Comparison of ENCODE assay signal across 29 cellular contexts in genomic region chr12:49975370-49975761, GRCh38. TPM values are rescaled to one million over a fixed set of nuclear protein-coding genes. Genes with fewer than 3 reads are reported as not detected.
DNase-seq lines count a peak whose midpoint lies in the region; ATAC-seq and TF ChIP-seq lines count a peak whose summit lies in the region.
"Had no signal": no experiment of that assay in that cellular context is flagged by ENCODE, and none has a peak within 500 bp of the region (broad histone marks: within the 10 kb centered on the region; RNA-seq: fewer than 3 reads in every experiment).

No MANE protein-coding gene starts in this region.

- no peaks in the 10 kb centered on the region for H3K36me3 ChIP-seq in neural progenitor cell
- no peaks in the 10 kb centered on the region for H3K36me3 ChIP-seq in aorta (ENCODE audit: control insufficient read depth in 1 of 2, insufficient read depth in 2 of 2, low read length in 1 of 2)
- H3K36me3 ChIP-seq in lower lobe of right lung: no peaks in the 10 kb centered on the region
- H3K36me3 ChIP-seq: MG63, tibial artery had no signal

- H3K9me3 Mint-ChIP-seq in dendritic cell treated with granulocyte-macrophage colony-stimulating factor and Interleukin-4, amounts not matched to agents 40 ng/mL and 50 ng/mL, for 4 days: no peaks in the 10 kb centered on the region
- H3K9me3 Mint-ChIP-seq in neural progenitor cell: no peaks in the 10 kb centered on the region
- no peaks in the 10 kb centered on the region for H3K9me3 Mint-ChIP-seq in natural killer cell treated with Interleukin-12 subunit alpha and Interleukin-12 subunit beta and Interleukin-15 and Interleukin-18, amount 100 ng/mL, for 72 hours
- H3K9me3 Mint-ChIP-seq: activated B cell treated with CpG ODN at 0.5 μM for 24 hours; activated naive CD8-positive, alpha-beta T cell treated with anti-CD3 and anti-CD28 coated beads for 36 hours; activated T-helper 2 cell treated with anti-CD3 and anti-CD28 coated beads, Interferon-gamma antibody, Interleukin-2, Interleukin-4, amounts not matched to agents 10 μg/mL and 5 μg/mL and 100 μg/mL, durations not matched to agents 14 hours and 24 hours and 36 hours; CD8-positive, alpha-beta T cell; stimulated activated memory B cell treated with anti-CD40 and anti-IgM and Interleukin-4, amounts not matched to agents 10 μg/mL and 1 μg/mL and 100 μg/mL, for 72 hours had no signal

- H3K4me3 ChIP-seq in neural progenitor cell (no peak overlapping the region), aorta (ENCODE audit: low read length in 2 of 2) (no peak overlapping the region), lower lobe of right lung (no peak overlapping the region)
- H3K4me3 ChIP-seq: MG63, tibial artery had no signal

- H3K27me3 Mint-ChIP-seq in dendritic cell treated with granulocyte-macrophage colony-stimulating factor and Interleukin-4, amounts not matched to agents 40 ng/mL and 50 ng/mL, for 4 days: peaks cover 3% of the 10 kb centered on the region
- peaks cover 9% of the 10 kb centered on the region for H3K27me3 Mint-ChIP-seq in neural progenitor cell (ENCODE audit: insufficient read depth, low read depth)
- peaks cover 0 to 3% of the 10 kb centered on the region in 2 donors for H3K27me3 Mint-ChIP-seq in natural killer cell treated with Interleukin-12 subunit alpha and Interleukin-12 subunit beta and Interleukin-15 and Interleukin-18, amount 100 ng/mL, for 72 hours
- H3K27me3 Mint-ChIP-seq: activated B cell treated with CpG ODN at 0.5 μM for 24 hours; activated naive CD8-positive, alpha-beta T cell treated with anti-CD3 and anti-CD28 coated beads for 36 hours; stimulated activated memory B cell treated with anti-CD40 and anti-IgM and Interleukin-4, amounts not matched to agents 10 μg/mL and 1 μg/mL and 100 μg/mL, for 72 hours had no signal

- H3F3A ChIP-seq in neural progenitor cell (ENCODE audit: low read depth): peaks cover 2% of the 10 kb centered on the region

- no peaks in the 10 kb centered on the region for H3K9me3 ChIP-seq in neural progenitor cell (ENCODE audit: low read depth)
- H3K9me3 ChIP-seq in aorta (ENCODE audit: control insufficient read depth, low read length): no peaks in the 10 kb centered on the region
- H3K9me3 ChIP-seq in lower lobe of right lung: no peaks in the 10 kb centered on the region
- H3K9me3 ChIP-seq: MG63, tibial artery had no signal

- H3K4me1 ChIP-seq in neural progenitor cell (peaks cover 16% of the 10 kb centered on the region), aorta (ENCODE audit: control insufficient read depth in 1 of 2, insufficient read depth in 2 of 2, low read length in 2 of 2) (no peaks in the 10 kb centered on the region), lower lobe of right lung (peaks cover 14% of the 10 kb centered on the region)

- peaks cover 63% of the 10 kb centered on the region for H3K4me1 Mint-ChIP-seq in dendritic cell treated with granulocyte-macrophage colony-stimulating factor and Interleukin-4, amounts not matched to agents 40 ng/mL and 50 ng/mL, for 4 days (ENCODE audit: low read depth)
- peaks cover 33% of the 10 kb centered on the region for H3K4me1 Mint-ChIP-seq in neural progenitor cell
- H3K4me1 Mint-ChIP-seq in natural killer cell treated with Interleukin-12 subunit alpha and Interleukin-12 subunit beta and Interleukin-15 and Interleukin-18, amount 100 ng/mL, for 72 hours (ENCODE audit: low read depth in 2 of 2): no peaks in the 10 kb centered on the region
- H3K4me1 Mint-ChIP-seq: activated B cell treated with CpG ODN at 0.5 μM for 24 hours; activated naive CD8-positive, alpha-beta T cell treated with anti-CD3 and anti-CD28 coated beads for 36 hours; stimulated activated memory B cell treated with anti-CD40 and anti-IgM and Interleukin-4, amounts not matched to agents 10 μg/mL and 1 μg/mL and 100 μg/mL, for 72 hours had no signal

- ATAC-seq in aorta (ENCODE audit: low FRiP score) (no peak), GM18907 (IDR thresholded peaks at IDR 0.05; ENCODE audit: unreplicated experiment) (no peak), lower lobe of right lung (no peak)
- ATAC-seq in natural killer cell treated with Interleukin-12 subunit alpha and Interleukin-12 subunit beta and Interleukin-15 and Interleukin-18, amount 100 ng/mL, for 72 hours: no peak
- ATAC-seq: CD8-positive, alpha-beta T cell; stimulated activated memory B cell treated with anti-CD40 and anti-IgM and Interleukin-4, amounts not matched to agents 10 μg/mL and 1 μg/mL and 100 μg/mL, for 72 hours had no signal

- 42 to 47% methylated on average over 16 of the region's 16 CpGs for WGBS in aorta, 2 donors

- no peak overlapping the region for H2AFZ ChIP-seq in neural progenitor cell (replicated peaks)

- no peak overlapping the region for H3K4me3 Mint-ChIP-seq in dendritic cell treated with granulocyte-macrophage colony-stimulating factor and Interleukin-4, amounts not matched to agents 40 ng/mL and 50 ng/mL, for 4 days
- H3K4me3 Mint-ChIP-seq in neural progenitor cell: no peak overlapping the region
- no peak overlapping the region for H3K4me3 Mint-ChIP-seq in natural killer cell treated with Interleukin-12 subunit alpha and Interleukin-12 subunit beta and Interleukin-15 and Interleukin-18, amount 100 ng/mL, for 72 hours
- H3K4me3 Mint-ChIP-seq: activated B cell treated with CpG ODN at 0.5 μM for 24 hours; activated naive CD8-positive, alpha-beta T cell treated with anti-CD3 and anti-CD28 coated beads for 36 hours; CD8-positive, alpha-beta T cell; stimulated activated memory B cell treated with anti-CD40 and anti-IgM and Interleukin-4, amounts not matched to agents 10 μg/mL and 1 μg/mL and 100 μg/mL, for 72 hours had no signal

- no peak overlapping the region for H3K9ac ChIP-seq in neural progenitor cell

- H3K79me2 ChIP-seq in neural progenitor cell (ENCODE audit: low read depth): no peaks in the 10 kb centered on the region

- intact Hi-C loops in dendritic cell treated with granulocyte-macrophage colony-stimulating factor and Interleukin-4, amounts not matched to agents 40 ng/mL and 50 ng/mL, for 4 days (cut with micrococcal nuclease): no loop called here
- intact Hi-C loops in aorta (cut with DNase I): no loop called here
- intact Hi-C loops in lower lobe of right lung (cut with DNase I): no loop called here

- H3K36me3 Mint-ChIP-seq in dendritic cell treated with granulocyte-macrophage colony-stimulating factor and Interleukin-4, amounts not matched to agents 40 ng/mL and 50 ng/mL, for 4 days (ENCODE audit: low read depth): no peaks in the 10 kb centered on the region
- H3K36me3 Mint-ChIP-seq in neural progenitor cell: no peaks in the 10 kb centered on the region
- H3K36me3 Mint-ChIP-seq in natural killer cell treated with Interleukin-12 subunit alpha and Interleukin-12 subunit beta and Interleukin-15 and Interleukin-18, amount 100 ng/mL, for 72 hours: no peaks in the 10 kb centered on the region
- H3K36me3 Mint-ChIP-seq: CD8-positive, alpha-beta T cell; stimulated activated memory B cell treated with anti-CD40 and anti-IgM and Interleukin-4, amounts not matched to agents 10 μg/mL and 1 μg/mL and 100 μg/mL, for 72 hours had no signal

- peak; percentile 57 for DNase-seq in activated effector memory CD4-positive, alpha-beta T cell treated with anti-CD3 and anti-CD28 coated beads, Interleukin-2, amount 50 U/mL, for 16 hours
- no peak for DNase-seq in activated effector memory CD4-positive, alpha-beta T cell treated with Interleukin-2 at 50 U/mL for 16 hours
- DNase-seq in neural progenitor cell (ENCODE audit: low spot score) (peak; percentile 28), aorta (peak; percentile 45 to 72), lower lobe of right lung (no peak)
- no peak for DNase-seq in natural killer cell treated with Interleukin-12 subunit alpha and Interleukin-12 subunit beta and Interleukin-15 and Interleukin-18, amount 100 ng/mL, for 72 hours (ENCODE audit: low spot score)
- DNase-seq: 8988T; activated B cell treated with CpG ODN at 0.5 μM for 24 hours; activated CD4-positive, alpha-beta T cell treated with anti-CD3 and anti-CD28 coated beads, Interleukin-2, amount 50 U/mL, for 48 hours; activated CD8-positive, alpha-beta memory T cell treated with anti-CD3 and anti-CD28 coated beads, Interleukin-2, amount 50 U/mL, for 48 hours; activated naive CD8-positive, alpha-beta T cell treated with anti-CD3 and anti-CD28 coated beads for 36 hours; CD8-positive, alpha-beta T cell; glutamatergic neuron; KBM-7; mesenchymal stem cell; MG63; NCI-H1417; NCI-H2081; NCI-H446 treated with DMSO at 0.1 percent for 48 hours; stimulated activated CD4-positive, alpha-beta T cell treated with anti-CD3 and anti-CD28 coated beads, Interleukin-4, amount 100 ng/mL, for 1 hour; T-helper 9 cell had no signal

- no peak overlapping the region for H3K4me2 ChIP-seq in neural progenitor cell

- TF ChIP-seq CTCF in neural progenitor cell (IDR thresholded peaks at IDR 0.05): no peak
- TF ChIP-seq CTCF in lower lobe of right lung (IDR thresholded peaks at IDR 0.05): no peak

- peaks cover under 1% of the 10 kb centered on the region for H4K20me1 ChIP-seq in neural progenitor cell (ENCODE audit: low read depth)

- H3K27me3 ChIP-seq in neural progenitor cell (peaks cover 13% of the 10 kb centered on the region), aorta (ENCODE audit: control insufficient read depth in 1 of 2, insufficient read depth in 2 of 2, low read length in 1 of 2) (no peaks in the 10 kb centered on the region), lower lobe of right lung (ENCODE audit: low read depth) (no peaks in the 10 kb centered on the region)
- H3K27me3 ChIP-seq: MG63 had no signal

- peak overlapping the region; percentile 54 for H3K27ac Mint-ChIP-seq in dendritic cell treated with granulocyte-macrophage colony-stimulating factor and Interleukin-4, amounts not matched to agents 40 ng/mL and 50 ng/mL, for 4 days
- no peak overlapping the region for H3K27ac Mint-ChIP-seq in neural progenitor cell
- H3K27ac Mint-ChIP-seq in natural killer cell treated with Interleukin-12 subunit alpha and Interleukin-12 subunit beta and Interleukin-15 and Interleukin-18, amount 100 ng/mL, for 72 hours: no peak overlapping the region
- H3K27ac Mint-ChIP-seq: activated B cell treated with CpG ODN at 0.5 μM for 24 hours; activated naive CD8-positive, alpha-beta T cell treated with anti-CD3 and anti-CD28 coated beads for 36 hours; activated T-helper 2 cell treated with anti-CD3 and anti-CD28 coated beads, Interferon-gamma antibody, Interleukin-2, Interleukin-4, amounts not matched to agents 10 μg/mL and 5 μg/mL and 100 μg/mL, durations not matched to agents 14 hours and 24 hours and 36 hours; CD8-positive, alpha-beta T cell; stimulated activated memory B cell treated with anti-CD40 and anti-IgM and Interleukin-4, amounts not matched to agents 10 μg/mL and 1 μg/mL and 100 μg/mL, for 72 hours had no signal

- no peak overlapping the region for H3K27ac ChIP-seq in neural progenitor cell
- H3K27ac ChIP-seq in aorta (ENCODE audit: low read depth in 1 of 2, low read length in 2 of 2): no peak overlapping the region
- no peak overlapping the region for H3K27ac ChIP-seq in lower lobe of right lung

RNA-seq across cellular contexts. Expression of gene AQP6, which starts 2.6 kb away (rescaled TPM):
- total RNA-seq in neural progenitor cell (ENCODE audit: low replicate concordance): 0.12 TPM in 1 of 2 replicates, not detected in the other
- total RNA-seq in aorta: under 1 TPM in 1 of 2 donors, not detected in 1; 0.39 TPM
- polyA plus RNA-seq in aorta: not detected
- 0.09 TPM for total RNA-seq in lower lobe of right lung
- not detected for total RNA-seq in natural killer cell treated with Interleukin-12 subunit alpha and Interleukin-12 subunit beta and Interleukin-15 and Interleukin-18, amount 100 ng/mL, for 72 hours
- total RNA-seq: activated B cell treated with CpG ODN at 0.5 μM for 24 hours; activated naive CD8-positive, alpha-beta T cell treated with anti-CD3 and anti-CD28 coated beads for 36 hours; activated T-helper 2 cell treated with anti-CD3 and anti-CD28 coated beads, Interferon-gamma antibody, Interleukin-2, Interleukin-4, amounts not matched to agents 10 μg/mL and 5 μg/mL and 100 μg/mL, durations not matched to agents 14 hours and 24 hours and 36 hours; CD8-positive, alpha-beta T cell; OCI-LY7 had no signal

RNA-seq across cellular contexts. Expression of gene AQP5, which starts 13.7 kb away (rescaled TPM):
- total RNA-seq in neural progenitor cell (ENCODE audit: low replicate concordance) (0.09 TPM in 1 of 2 replicates, not detected in the other), aorta (1 to 10 TPM in 1 of 2 donors, not detected in 1; 1.2 TPM), lower lobe of right lung (6.4 TPM)
- polyA plus RNA-seq in aorta: under 1 TPM in 1 of 2 donors, not detected in 1; 0.08 TPM
- not detected for total RNA-seq in natural killer cell treated with Interleukin-12 subunit alpha and Interleukin-12 subunit beta and Interleukin-15 and Interleukin-18, amount 100 ng/mL, for 72 hours
- total RNA-seq: activated B cell treated with CpG ODN at 0.5 μM for 24 hours; activated naive CD8-positive, alpha-beta T cell treated with anti-CD3 and anti-CD28 coated beads for 36 hours; activated T-helper 2 cell treated with anti-CD3 and anti-CD28 coated beads, Interferon-gamma antibody, Interleukin-2, Interleukin-4, amounts not matched to agents 10 μg/mL and 5 μg/mL and 100 μg/mL, durations not matched to agents 14 hours and 24 hours and 36 hours; CD8-positive, alpha-beta T cell; G401; OCI-LY7; omental fat pad had no signal

RNA-seq across cellular contexts. Expression of gene AQP2, which starts 24.8 kb away (rescaled TPM):
- total RNA-seq in neural progenitor cell (ENCODE audit: low replicate concordance): not detected in 2 replicates
- total RNA-seq in aorta: under 1 TPM in 1 of 2 donors, not detected in 1; 0.21 TPM
- not detected for polyA plus RNA-seq in aorta
- not detected for total RNA-seq in lower lobe of right lung
- total RNA-seq in natural killer cell treated with Interleukin-12 subunit alpha and Interleukin-12 subunit beta and Interleukin-15 and Interleukin-18, amount 100 ng/mL, for 72 hours: not detected
- total RNA-seq: activated B cell treated with CpG ODN at 0.5 μM for 24 hours; activated naive CD8-positive, alpha-beta T cell treated with anti-CD3 and anti-CD28 coated beads for 36 hours; activated T-helper 2 cell treated with anti-CD3 and anti-CD28 coated beads, Interferon-gamma antibody, Interleukin-2, Interleukin-4, amounts not matched to agents 10 μg/mL and 5 μg/mL and 100 μg/mL, durations not matched to agents 14 hours and 24 hours and 36 hours; CD8-positive, alpha-beta T cell; G401; OCI-LY7; omental fat pad had no signal

RNA-seq across cellular contexts. Expression of gene RACGAP1, which starts 49.9 kb away (rescaled TPM):
- total RNA-seq in neural progenitor cell (ENCODE audit: low replicate concordance) (121 and 149 TPM in 2 replicates), aorta (10 to 100 TPM in 1 of 2 donors, 1 to 10 TPM in 1; 8.0 to 10.1 TPM), lower lobe of right lung (13.7 TPM)
- polyA plus RNA-seq in aorta: 1 to 10 TPM; 4.6 to 7.9 TPM
- total RNA-seq in natural killer cell treated with Interleukin-12 subunit alpha and Interleukin-12 subunit beta and Interleukin-15 and Interleukin-18, amount 100 ng/mL, for 72 hours: 100 to 1,000 TPM in 1 of 2 donors, 10 to 100 TPM in 1; 72.2 to 107 TPM

Comparison
In these comparisons a context has a peak if more than half of its experiments do, and no peak if none do; other contexts are left out.
1. DNase-seq: peak in activated effector memory CD4-positive, alpha-beta T cell treated with anti-CD3 and anti-CD28 coated beads, Interleukin-2, amount 50 U/mL, for 16 hours (single experiment), neural progenitor cell (single experiment) and aorta (2 of 2); none in activated effector memory CD4-positive, alpha-beta T cell treated with Interleukin-2 at 50 U/mL for 16 hours (single experiment), lower lobe of right lung (single experiment) and natural killer cell treated with Interleukin-12 subunit alpha and Interleukin-12 subunit beta and Interleukin-15 and Interleukin-18, amount 100 ng/mL, for 72 hours (single experiment).